In the genomic region with DNA sequence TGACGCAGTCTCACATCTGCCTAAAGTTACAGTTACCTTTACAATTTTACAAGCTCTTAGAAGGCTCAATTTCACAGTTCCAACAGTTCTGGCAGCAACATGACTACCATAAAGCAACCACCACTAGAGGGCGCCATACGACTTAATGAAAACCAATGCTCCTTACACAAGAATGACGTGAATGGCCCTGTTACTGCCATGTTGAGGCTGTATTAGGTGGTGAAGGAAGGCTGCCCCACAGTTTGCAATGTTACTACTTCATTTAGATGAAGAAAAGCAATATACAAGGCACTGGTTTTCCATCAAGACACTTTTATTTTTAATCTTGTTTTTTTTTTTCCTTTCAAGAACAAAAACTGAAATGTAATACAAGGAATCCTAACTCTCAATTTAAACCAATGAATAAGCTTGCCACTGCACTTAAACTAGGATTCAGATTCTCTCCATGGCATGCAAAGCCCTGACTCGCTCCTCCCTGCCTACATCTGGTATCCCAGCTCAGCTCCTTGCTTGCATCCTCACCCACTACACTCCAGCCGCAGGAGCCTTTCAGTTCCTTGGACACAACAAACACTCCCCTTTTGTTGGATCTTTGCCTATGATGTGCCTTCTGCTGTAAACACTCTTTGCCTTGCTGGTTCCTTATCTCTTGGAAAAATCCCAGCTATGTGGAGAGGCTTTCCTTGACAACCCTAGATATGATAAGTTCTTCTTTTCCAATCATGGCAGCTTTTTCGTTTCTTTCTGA, we compare ENCODE assay signal across 8 cellular contexts.
DNase-seq lines count a peak whose midpoint lies in the region; ATAC-seq and TF ChIP-seq lines count a peak whose summit lies in the region.

No MANE protein-coding gene starts in this region.

- DNase-seq in 8988T = peak; percentile 13
- peak; percentile 40 to 49 for DNase-seq in NCI-H1930 (lab: John Stamatoyannopoulos, UW)
- DNase-seq in T-helper 9 cell = peak; percentile 72
- peak; percentile 89 for DNase-seq in astrocyte of the cerebellum (ENCODE audit: low read depth)
- DNase-seq in iPS DF 19.7 (ENCODE audit: low read depth, low spot score) = peak; percentile 81
- DNase-seq in smooth muscle cell of the brain vasculature (ENCODE audit: low read depth, low spot score) = peak; percentile 69

- TF ChIP-seq CTCF in astrocyte of the cerebellum (IDR thresholded peaks at IDR 0.05; ENCODE audit: low read depth, low read length, missing control alignments) = peak; percentile 78

- in situ Hi-C loops in astrocyte of the cerebellum (cut with HindIII; ENCODE audit: low sequenced_read_pairs) = no loop called here

- ATAC-seq in GM18502 (IDR thresholded peaks at IDR 0.05; ENCODE audit: poor library complexity, unreplicated experiment) (peak; percentile 97), HG02938 (IDR thresholded peaks at IDR 0.05; ENCODE audit: unreplicated experiment) (peak; percentile 92)

- no peak overlapping the region for H3K4me3 ChIP-seq in astrocyte of the cerebellum (ENCODE audit: low read depth, low read length)

Comparison
In these comparisons a context has a peak if more than half of its experiments do, and no peak if none do; other contexts are left out.
1. DNase-seq: peak in every context shown above with its lines; median percentile 89 in astrocyte of the cerebellum; 81 in iPS DF 19.7; 72 in T-helper 9 cell; 69 in smooth muscle cell of the brain vasculature; 44 in NCI-H1930; 13 in 8988T.